11 cellular contexts compared by ENCODE assay signal in genomic region chr7:157271315-157271990, GRCh38.
DNase-seq lines count a peak whose midpoint lies in the region; ATAC-seq and TF ChIP-seq lines count a peak whose summit lies in the region.
"Had no signal": no experiment of that assay in that cellular context is flagged by ENCODE, and none has a peak within 500 bp of the region (broad histone marks: within the 10 kb centered on the region; RNA-seq: fewer than 3 reads in every experiment).

No MANE protein-coding gene starts in this region.

- no peak for ATAC-seq in CD4-positive, CD25-positive, alpha-beta regulatory T cell (ENCODE audit: low read depth in 2 of 2)
- ATAC-seq in HG02588 (IDR thresholded peaks at IDR 0.05; ENCODE audit: unreplicated experiment), result no peak
- ATAC-seq in HG02642 (IDR thresholded peaks at IDR 0.05; ENCODE audit: poor library complexity, unreplicated experiment), result no peak

- H3K27ac ChIP-seq in CD4-positive, CD25-positive, alpha-beta regulatory T cell (ENCODE audit: insufficient read depth, low read length, poor library complexity, severe bottlenecking), result no peak overlapping the region
- H3K27ac ChIP-seq in RWPE1, result peak overlapping the region; percentile 87
- peak overlapping the region; percentile 15 to 81 (median 72) for H3K27ac ChIP-seq in esophagus squamous epithelium
- peak overlapping the region; percentile 48 for H3K27ac ChIP-seq in rectal smooth muscle tissue (ENCODE audit: low read depth, low read length)

- no peak overlapping the region for H3K4me3 Mint-ChIP-seq in CD4-positive, CD25-positive, alpha-beta regulatory T cell
- H3K4me3 Mint-ChIP-seq: dendritic cell treated with granulocyte-macrophage colony-stimulating factor and Interleukin-4, amounts not matched to agents 40 ng/mL and 50 ng/mL, for 4 days had no signal

- no peaks in the 10 kb centered on the region for H3K27me3 Mint-ChIP-seq in CD4-positive, CD25-positive, alpha-beta regulatory T cell
- H3K27me3 Mint-ChIP-seq: dendritic cell treated with granulocyte-macrophage colony-stimulating factor and Interleukin-4, amounts not matched to agents 40 ng/mL and 50 ng/mL, for 4 days had no signal

- H3K4me1 Mint-ChIP-seq in CD4-positive, CD25-positive, alpha-beta regulatory T cell, result peaks cover 4 to 18% (median 6%) of the 10 kb centered on the region in 4 donors

- H3K9me3 Mint-ChIP-seq in CD4-positive, CD25-positive, alpha-beta regulatory T cell, result no peaks in the 10 kb centered on the region
- H3K9me3 Mint-ChIP-seq: dendritic cell treated with granulocyte-macrophage colony-stimulating factor and Interleukin-4, amounts not matched to agents 40 ng/mL and 50 ng/mL, for 4 days had no signal

- H3K4me1 ChIP-seq in CD4-positive, CD25-positive, alpha-beta regulatory T cell (ENCODE audit: control insufficient read depth, insufficient read depth, low read length, poor library complexity, severe bottlenecking), result peaks cover 9% of the 10 kb centered on the region
- H3K4me1 ChIP-seq in esophagus squamous epithelium (peaks cover 15 to 36% (median 24%) of the 10 kb centered on the region in 3 donors), rectal smooth muscle tissue (ENCODE audit: control insufficient read depth, insufficient read depth, low read length) (no peaks in the 10 kb centered on the region)

- peak overlapping the region; percentile 15 to 64 (median 52) for H3K27ac Mint-ChIP-seq in CD4-positive, CD25-positive, alpha-beta regulatory T cell
- H3K27ac Mint-ChIP-seq: dendritic cell treated with granulocyte-macrophage colony-stimulating factor and Interleukin-4, amounts not matched to agents 40 ng/mL and 50 ng/mL, for 4 days had no signal

- CTCF ChIA-PET in RWPE1 (lab: Yijun Ruan, JAX), result no interaction called here

- H3K36me3 Mint-ChIP-seq in CD4-positive, CD25-positive, alpha-beta regulatory T cell, result peaks cover 17% of the 10 kb centered on the region

- TF ChIP-seq CTCF in RWPE1 (conservative IDR thresholded peaks at IDR 0.05; ENCODE audit: low read depth) (no peak), esophagus squamous epithelium (IDR thresholded peaks at IDR 0.05) (no peak)

- DNase-seq in CD4-positive, CD25-positive, alpha-beta regulatory T cell, result no peak
- no peak for DNase-seq in RWPE1 (ENCODE audit: low spot score)
- DNase-seq in esophagus squamous epithelium (lab: John Stamatoyannopoulos, UW), result no peak
- no peak for DNase-seq in occipital lobe (lab: John Stamatoyannopoulos, UW)
- DNase-seq in CD1c-positive myeloid dendritic cell (ENCODE audit: extremely low spot score), result no peak
- DNase-seq: activated CD4-positive, CD25-positive, alpha-beta regulatory T cell; stimulated activated CD4-positive, alpha-beta T cell treated with anti-CD3 and anti-CD28 coated beads, Interleukin-4, amount 100 ng/mL, for 1 hour had no signal

- intact Hi-C loops in esophagus squamous epithelium (cut with DNase I), result loop anchor here (10.0 kb wide), 1 partner anchor 127 kb away; no protein-coding TSS in a partner anchor

- H3K36me3 ChIP-seq in CD4-positive, CD25-positive, alpha-beta regulatory T cell (ENCODE audit: control insufficient read depth, insufficient read depth, low read length), result peaks cover 30% of the 10 kb centered on the region
- H3K36me3 ChIP-seq in esophagus squamous epithelium (peaks cover 6 to 53% (median 12%) of the 10 kb centered on the region in 3 donors), rectal smooth muscle tissue (ENCODE audit: control insufficient read depth, insufficient read depth, low read length) (peaks cover 19% of the 10 kb centered on the region)

- no peak overlapping the region for H3K9ac ChIP-seq in rectal smooth muscle tissue (ENCODE audit: low read length)

- H3K27me3 ChIP-seq in CD4-positive, CD25-positive, alpha-beta regulatory T cell (ENCODE audit: control insufficient read depth, insufficient read depth, low read length), result no peaks in the 10 kb centered on the region
- H3K27me3 ChIP-seq in esophagus squamous epithelium, result no peaks in the 10 kb centered on the region
- no peaks in the 10 kb centered on the region for H3K27me3 ChIP-seq in rectal smooth muscle tissue (ENCODE audit: control insufficient read depth, insufficient read depth, low read length)

- no peak for TF ChIP-seq POLR2A in esophagus squamous epithelium (IDR thresholded peaks at IDR 0.05)

- H3K9me3 ChIP-seq in CD4-positive, CD25-positive, alpha-beta regulatory T cell (ENCODE audit: control insufficient read depth in 2 of 2, low read length in 2 of 2), result no peaks in the 10 kb centered on the region
- H3K9me3 ChIP-seq in esophagus squamous epithelium, result no peaks in the 10 kb centered on the region

- POLR2A ChIA-PET in RWPE1 (lab: Yijun Ruan, JAX; ENCODE audit: low non-redundant PET), result no interaction called here

- H3K4me3 ChIP-seq in CD4-positive, CD25-positive, alpha-beta regulatory T cell (ENCODE audit: low read depth, low read length), result no peak overlapping the region
- H3K4me3 ChIP-seq in esophagus squamous epithelium (no peak overlapping the region), rectal smooth muscle tissue (ENCODE audit: low read length) (no peak overlapping the region)

- 69 to 83% methylated on average over 5 to 11 of the region's 15 CpGs for WGBS in esophagus squamous epithelium, 2 donors
